Comparison of ENCODE assay signal across 1 cellular context in genomic region chr1:150364231-150365003, GRCh38.
TF ChIP-seq lines count a peak whose summit lies in the region.

No MANE protein-coding gene starts in this region.

TF ChIP-seq in HepG2, 621 proteins besides CTCF, POLR2A, EP300 and RAD21 (continued from another document and continues in another):
- TF ChIP-seq, protein P1, sequence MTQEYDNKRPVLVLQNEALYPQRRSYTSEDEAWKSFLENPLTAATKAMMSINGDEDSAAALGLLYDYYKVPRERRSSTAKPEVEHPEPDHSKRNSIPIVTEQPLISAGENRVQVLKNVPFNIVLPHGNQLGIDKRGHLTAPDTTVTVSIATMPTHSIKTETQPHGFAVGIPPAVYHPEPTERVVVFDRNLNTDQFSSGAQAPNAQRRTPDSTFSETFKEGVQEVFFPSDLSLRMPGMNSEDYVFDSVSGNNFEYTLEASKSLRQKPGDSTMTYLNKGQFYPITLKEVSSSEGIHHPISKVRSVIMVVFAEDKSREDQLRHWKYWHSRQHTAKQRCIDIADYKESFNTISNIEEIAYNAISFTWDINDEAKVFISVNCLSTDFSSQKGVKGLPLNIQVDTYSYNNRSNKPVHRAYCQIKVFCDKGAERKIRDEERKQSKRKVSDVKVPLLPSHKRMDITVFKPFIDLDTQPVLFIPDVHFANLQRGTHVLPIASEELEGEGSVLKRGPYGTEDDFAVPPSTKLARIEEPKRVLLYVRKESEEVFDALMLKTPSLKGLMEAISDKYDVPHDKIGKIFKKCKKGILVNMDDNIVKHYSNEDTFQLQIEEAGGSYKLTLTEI (CRISPR knock-in tag; conservative IDR thresholded peaks at IDR 0.05) = no peak
- TF ChIP-seq, protein P2, sequence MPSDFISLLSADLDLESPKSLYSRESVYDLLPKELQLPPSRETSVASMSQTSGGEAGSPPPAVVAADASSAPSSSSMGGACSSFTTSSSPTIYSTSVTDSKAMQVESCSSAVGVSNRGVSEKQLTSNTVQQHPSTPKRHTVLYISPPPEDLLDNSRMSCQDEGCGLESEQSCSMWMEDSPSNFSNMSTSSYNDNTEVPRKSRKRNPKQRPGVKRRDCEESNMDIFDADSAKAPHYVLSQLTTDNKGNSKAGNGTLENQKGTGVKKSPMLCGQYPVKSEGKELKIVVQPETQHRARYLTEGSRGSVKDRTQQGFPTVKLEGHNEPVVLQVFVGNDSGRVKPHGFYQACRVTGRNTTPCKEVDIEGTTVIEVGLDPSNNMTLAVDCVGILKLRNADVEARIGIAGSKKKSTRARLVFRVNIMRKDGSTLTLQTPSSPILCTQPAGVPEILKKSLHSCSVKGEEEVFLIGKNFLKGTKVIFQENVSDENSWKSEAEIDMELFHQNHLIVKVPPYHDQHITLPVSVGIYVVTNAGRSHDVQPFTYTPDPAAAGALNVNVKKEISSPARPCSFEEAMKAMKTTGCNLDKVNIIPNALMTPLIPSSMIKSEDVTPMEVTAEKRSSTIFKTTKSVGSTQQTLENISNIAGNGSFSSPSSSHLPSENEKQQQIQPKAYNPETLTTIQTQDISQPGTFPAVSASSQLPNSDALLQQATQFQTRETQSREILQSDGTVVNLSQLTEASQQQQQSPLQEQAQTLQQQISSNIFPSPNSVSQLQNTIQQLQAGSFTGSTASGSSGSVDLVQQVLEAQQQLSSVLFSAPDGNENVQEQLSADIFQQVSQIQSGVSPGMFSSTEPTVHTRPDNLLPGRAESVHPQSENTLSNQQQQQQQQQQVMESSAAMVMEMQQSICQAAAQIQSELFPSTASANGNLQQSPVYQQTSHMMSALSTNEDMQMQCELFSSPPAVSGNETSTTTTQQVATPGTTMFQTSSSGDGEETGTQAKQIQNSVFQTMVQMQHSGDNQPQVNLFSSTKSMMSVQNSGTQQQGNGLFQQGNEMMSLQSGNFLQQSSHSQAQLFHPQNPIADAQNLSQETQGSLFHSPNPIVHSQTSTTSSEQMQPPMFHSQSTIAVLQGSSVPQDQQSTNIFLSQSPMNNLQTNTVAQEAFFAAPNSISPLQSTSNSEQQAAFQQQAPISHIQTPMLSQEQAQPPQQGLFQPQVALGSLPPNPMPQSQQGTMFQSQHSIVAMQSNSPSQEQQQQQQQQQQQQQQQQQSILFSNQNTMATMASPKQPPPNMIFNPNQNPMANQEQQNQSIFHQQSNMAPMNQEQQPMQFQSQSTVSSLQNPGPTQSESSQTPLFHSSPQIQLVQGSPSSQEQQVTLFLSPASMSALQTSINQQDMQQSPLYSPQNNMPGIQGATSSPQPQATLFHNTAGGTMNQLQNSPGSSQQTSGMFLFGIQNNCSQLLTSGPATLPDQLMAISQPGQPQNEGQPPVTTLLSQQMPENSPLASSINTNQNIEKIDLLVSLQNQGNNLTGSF (CRISPR knock-in tag; IDR thresholded peaks at IDR 0.05) = peak; percentile 36; the same call in 1 of the 2 replicates
- TF ChIP-seq ZNF367 (CRISPR knock-in tag; IDR thresholded peaks at IDR 0.05; ENCODE audit: borderline replicate concordance) (no peak), HES4 (CRISPR knock-in tag; IDR thresholded peaks at IDR 0.05; ENCODE audit: borderline replicate concordance) (peak; percentile 59; the same call in 1 of the 2 replicates), ZFP36 (IDR thresholded peaks at IDR 0.05; ENCODE audit: borderline replicate concordance, low read depth, low read length, partially characterized antibody) (no peak), HDAC6 (IDR thresholded peaks at IDR 0.05; ENCODE audit: low read depth, low read length) (peak; percentile 35; the same call in 1 of the 2 replicates), ZNF232 (CRISPR knock-in tag; IDR thresholded peaks at IDR 0.05; ENCODE audit: borderline replicate concordance) (0 out of 2 replicates have a peak, but pooled peaks have one; percentile 38), MNT (IDR thresholded peaks at IDR 0.05) (no peak), ZFP82 (CRISPR knock-in tag; IDR thresholded peaks at IDR 0.05; ENCODE audit: borderline replicate concordance) (no peak), ZSCAN21 (CRISPR knock-in tag; IDR thresholded peaks at IDR 0.05; ENCODE audit: borderline replicate concordance) (peak; percentile 83), ZNF776 (CRISPR knock-in tag; IDR thresholded peaks at IDR 0.05) (no peak; the same call in 1 of the 2 replicates), GFI1 (CRISPR knock-in tag; IDR thresholded peaks at IDR 0.05; ENCODE audit: borderline replicate concordance) (peak; percentile 45; the same call in 1 of the 2 replicates), YEATS4 (CRISPR knock-in tag; IDR thresholded peaks at IDR 0.05; ENCODE audit: borderline replicate concordance) (peak; percentile 71), FOXK1 (CRISPR knock-in tag; IDR thresholded peaks at IDR 0.05; ENCODE audit: borderline replicate concordance, low read depth) (no peak), FOXO4 (CRISPR knock-in tag; conservative IDR thresholded peaks at IDR 0.05) (0 out of 2 replicates have a peak, but pooled peaks have one; percentile 23), DR1 (CRISPR knock-in tag; IDR thresholded peaks at IDR 0.05) (no peak), ZBTB1 (CRISPR knock-in tag; IDR thresholded peaks at IDR 0.05; ENCODE audit: borderline replicate concordance) (no peak), FOXP1 (IDR thresholded peaks at IDR 0.05) (no peak), FOXP1 (CRISPR knock-in tag; IDR thresholded peaks at IDR 0.05) (no peak), ZNF160 (CRISPR knock-in tag; IDR thresholded peaks at IDR 0.05) (no peak), AKAP8 (CRISPR knock-in tag; IDR thresholded peaks at IDR 0.05) (no peak; the same call in 1 of the 2 replicates), ZNF326 (CRISPR knock-in tag; IDR thresholded peaks at IDR 0.05; ENCODE audit: borderline replicate concordance) (no peak), ZNF589 (CRISPR knock-in tag; conservative IDR thresholded peaks at IDR 0.05) (no peak), NR0B2 (CRISPR knock-in tag; IDR thresholded peaks at IDR 0.05) (no peak), GATA4 (IDR thresholded peaks at IDR 0.05; ENCODE audit: borderline replicate concordance, low read depth) (no peak; the same call in 1 of the 2 replicates), ZNF335 (CRISPR knock-in tag; IDR thresholded peaks at IDR 0.05) (no peak; the same call in 1 of the 2 replicates), STAG1 (CRISPR knock-in tag; IDR thresholded peaks at IDR 0.05) (no peak), NKX3-1 (CRISPR knock-in tag; IDR thresholded peaks at IDR 0.05) (no peak), ARNTL (CRISPR knock-in tag; IDR thresholded peaks at IDR 0.05) (no peak)
- TF ChIP-seq, protein P3, sequence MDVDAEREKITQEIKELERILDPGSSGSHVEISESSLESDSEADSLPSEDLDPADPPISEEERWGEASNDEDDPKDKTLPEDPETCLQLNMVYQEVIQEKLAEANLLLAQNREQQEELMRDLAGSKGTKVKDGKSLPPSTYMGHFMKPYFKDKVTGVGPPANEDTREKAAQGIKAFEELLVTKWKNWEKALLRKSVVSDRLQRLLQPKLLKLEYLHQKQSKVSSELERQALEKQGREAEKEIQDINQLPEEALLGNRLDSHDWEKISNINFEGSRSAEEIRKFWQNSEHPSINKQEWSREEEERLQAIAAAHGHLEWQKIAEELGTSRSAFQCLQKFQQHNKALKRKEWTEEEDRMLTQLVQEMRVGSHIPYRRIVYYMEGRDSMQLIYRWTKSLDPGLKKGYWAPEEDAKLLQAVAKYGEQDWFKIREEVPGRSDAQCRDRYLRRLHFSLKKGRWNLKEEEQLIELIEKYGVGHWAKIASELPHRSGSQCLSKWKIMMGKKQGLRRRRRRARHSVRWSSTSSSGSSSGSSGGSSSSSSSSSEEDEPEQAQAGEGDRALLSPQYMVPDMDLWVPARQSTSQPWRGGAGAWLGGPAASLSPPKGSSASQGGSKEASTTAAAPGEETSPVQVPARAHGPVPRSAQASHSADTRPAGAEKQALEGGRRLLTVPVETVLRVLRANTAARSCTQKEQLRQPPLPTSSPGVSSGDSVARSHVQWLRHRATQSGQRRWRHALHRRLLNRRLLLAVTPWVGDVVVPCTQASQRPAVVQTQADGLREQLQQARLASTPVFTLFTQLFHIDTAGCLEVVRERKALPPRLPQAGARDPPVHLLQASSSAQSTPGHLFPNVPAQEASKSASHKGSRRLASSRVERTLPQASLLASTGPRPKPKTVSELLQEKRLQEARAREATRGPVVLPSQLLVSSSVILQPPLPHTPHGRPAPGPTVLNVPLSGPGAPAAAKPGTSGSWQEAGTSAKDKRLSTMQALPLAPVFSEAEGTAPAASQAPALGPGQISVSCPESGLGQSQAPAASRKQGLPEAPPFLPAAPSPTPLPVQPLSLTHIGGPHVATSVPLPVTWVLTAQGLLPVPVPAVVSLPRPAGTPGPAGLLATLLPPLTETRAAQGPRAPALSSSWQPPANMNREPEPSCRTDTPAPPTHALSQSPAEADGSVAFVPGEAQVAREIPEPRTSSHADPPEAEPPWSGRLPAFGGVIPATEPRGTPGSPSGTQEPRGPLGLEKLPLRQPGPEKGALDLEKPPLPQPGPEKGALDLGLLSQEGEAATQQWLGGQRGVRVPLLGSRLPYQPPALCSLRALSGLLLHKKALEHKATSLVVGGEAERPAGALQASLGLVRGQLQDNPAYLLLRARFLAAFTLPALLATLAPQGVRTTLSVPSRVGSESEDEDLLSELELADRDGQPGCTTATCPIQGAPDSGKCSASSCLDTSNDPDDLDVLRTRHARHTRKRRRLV (CRISPR knock-in tag; IDR thresholded peaks at IDR 0.05) = no peak
- TF ChIP-seq, protein P4, sequence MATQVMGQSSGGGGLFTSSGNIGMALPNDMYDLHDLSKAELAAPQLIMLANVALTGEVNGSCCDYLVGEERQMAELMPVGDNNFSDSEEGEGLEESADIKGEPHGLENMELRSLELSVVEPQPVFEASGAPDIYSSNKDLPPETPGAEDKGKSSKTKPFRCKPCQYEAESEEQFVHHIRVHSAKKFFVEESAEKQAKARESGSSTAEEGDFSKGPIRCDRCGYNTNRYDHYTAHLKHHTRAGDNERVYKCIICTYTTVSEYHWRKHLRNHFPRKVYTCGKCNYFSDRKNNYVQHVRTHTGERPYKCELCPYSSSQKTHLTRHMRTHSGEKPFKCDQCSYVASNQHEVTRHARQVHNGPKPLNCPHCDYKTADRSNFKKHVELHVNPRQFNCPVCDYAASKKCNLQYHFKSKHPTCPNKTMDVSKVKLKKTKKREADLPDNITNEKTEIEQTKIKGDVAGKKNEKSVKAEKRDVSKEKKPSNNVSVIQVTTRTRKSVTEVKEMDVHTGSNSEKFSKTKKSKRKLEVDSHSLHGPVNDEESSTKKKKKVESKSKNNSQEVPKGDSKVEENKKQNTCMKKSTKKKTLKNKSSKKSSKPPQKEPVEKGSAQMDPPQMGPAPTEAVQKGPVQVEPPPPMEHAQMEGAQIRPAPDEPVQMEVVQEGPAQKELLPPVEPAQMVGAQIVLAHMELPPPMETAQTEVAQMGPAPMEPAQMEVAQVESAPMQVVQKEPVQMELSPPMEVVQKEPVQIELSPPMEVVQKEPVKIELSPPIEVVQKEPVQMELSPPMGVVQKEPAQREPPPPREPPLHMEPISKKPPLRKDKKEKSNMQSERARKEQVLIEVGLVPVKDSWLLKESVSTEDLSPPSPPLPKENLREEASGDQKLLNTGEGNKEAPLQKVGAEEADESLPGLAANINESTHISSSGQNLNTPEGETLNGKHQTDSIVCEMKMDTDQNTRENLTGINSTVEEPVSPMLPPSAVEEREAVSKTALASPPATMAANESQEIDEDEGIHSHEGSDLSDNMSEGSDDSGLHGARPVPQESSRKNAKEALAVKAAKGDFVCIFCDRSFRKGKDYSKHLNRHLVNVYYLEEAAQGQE (IDR thresholded peaks at IDR 0.05; ENCODE audit: borderline replicate concordance in 1 of 2, low read depth in 1 of 2, low read length in 2 of 2) = peak in 1 of 2 experiments; percentile 29; a peak in 1 of 4 replicates
- TF ChIP-seq, protein P5, sequence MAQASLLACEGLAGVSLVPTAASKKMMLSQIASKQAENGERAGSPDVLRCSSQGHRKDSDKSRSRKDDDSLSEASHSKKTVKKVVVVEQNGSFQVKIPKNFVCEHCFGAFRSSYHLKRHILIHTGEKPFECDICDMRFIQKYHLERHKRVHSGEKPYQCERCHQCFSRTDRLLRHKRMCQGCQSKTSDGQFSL (CRISPR knock-in tag; IDR thresholded peaks at IDR 0.05) = peak; percentile 71; the same call in 1 of the 2 replicates
- TF ChIP-seq, protein P6, sequence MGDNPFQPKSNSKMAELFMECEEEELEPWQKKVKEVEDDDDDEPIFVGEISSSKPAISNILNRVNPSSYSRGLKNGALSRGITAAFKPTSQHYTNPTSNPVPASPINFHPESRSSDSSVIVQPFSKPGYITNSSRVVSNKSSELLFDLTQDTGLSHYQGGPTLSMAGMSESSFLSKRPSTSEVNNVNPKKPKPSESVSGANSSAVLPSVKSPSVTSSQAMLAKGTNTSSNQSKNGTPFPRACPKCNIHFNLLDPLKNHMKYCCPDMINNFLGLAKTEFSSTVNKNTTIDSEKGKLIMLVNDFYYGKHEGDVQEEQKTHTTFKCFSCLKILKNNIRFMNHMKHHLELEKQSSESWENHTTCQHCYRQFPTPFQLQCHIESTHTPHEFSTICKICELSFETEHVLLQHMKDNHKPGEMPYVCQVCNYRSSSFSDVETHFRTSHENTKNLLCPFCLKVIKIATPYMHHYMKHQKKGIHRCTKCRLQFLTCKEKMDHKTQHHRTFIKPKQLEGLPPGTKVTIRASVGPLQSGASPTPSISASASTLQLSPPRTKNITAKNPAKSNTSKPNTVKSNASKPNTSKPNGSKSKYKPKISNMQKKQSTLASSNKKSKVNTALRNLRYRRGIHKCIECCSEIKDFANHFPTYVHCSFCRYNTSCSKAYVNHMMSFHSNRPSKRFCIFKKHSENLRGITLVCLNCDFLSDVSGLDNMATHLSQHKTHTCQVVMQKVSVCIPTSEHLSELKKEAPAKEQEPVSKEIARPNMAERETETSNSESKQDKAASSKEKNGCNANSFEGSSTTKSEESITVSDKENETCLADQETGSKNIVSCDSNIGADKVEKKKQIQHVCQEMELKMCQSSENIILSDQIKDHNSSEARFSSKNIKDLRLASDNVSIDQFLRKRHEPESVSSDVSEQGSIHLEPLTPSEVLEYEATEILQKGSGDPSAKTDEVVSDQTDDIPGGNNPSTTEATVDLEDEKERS (CRISPR knock-in tag; IDR thresholded peaks at IDR 0.05) = no peak
